In the genomic region with DNA sequence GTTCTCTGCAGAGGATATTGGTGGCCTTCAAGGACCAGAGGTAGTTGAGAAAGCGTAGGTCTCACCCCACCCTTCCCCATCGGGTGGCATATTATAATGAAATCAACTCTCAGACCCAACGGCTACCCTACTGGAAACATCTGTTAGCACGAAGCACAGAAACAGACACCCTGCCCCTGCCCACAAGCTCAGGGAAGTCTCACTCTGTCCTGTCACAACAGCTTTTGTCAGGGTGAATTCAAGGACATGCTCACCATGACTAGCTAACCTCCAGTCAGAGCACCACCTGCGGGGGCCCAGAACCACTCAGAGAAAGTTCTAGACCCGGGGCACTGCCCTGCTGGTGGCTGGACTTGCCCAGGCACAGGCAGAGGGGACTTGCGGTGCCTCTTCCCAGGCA, we compare ENCODE assay signal across 20 cellular contexts. TPM values are rescaled to one million over a fixed set of nuclear protein-coding genes. Genes with fewer than 3 reads are reported as not detected.
A peak's percentile ranks its signal among the peaks of the same experiment; 100 is the strongest.
DNase-seq lines count a peak whose midpoint lies in the region; ATAC-seq and TF ChIP-seq lines count a peak whose summit lies in the region.
"Had no signal": no experiment of that assay in that cellular context is flagged by ENCODE, and none has a peak within 500 bp of the region (broad histone marks: within the 10 kb centered on the region; RNA-seq: fewer than 3 reads in every experiment).

No MANE protein-coding gene starts in this region.

- DNase-seq in GM13977 (ENCODE audit: low spot score): peak; percentile 57
- peak; percentile 14 for DNase-seq in SIG-M5 (lab: John Stamatoyannopoulos, UW)
- no peak for DNase-seq in naive thymus-derived CD4-positive, alpha-beta T cell
- no peak for DNase-seq in 8988T
- DNase-seq in GOT3 (lab: John Stamatoyannopoulos, UW): no peak
- DNase-seq in CD4-positive, alpha-beta T cell: no peak
- DNase-seq: activated CD4-positive, alpha-beta T cell treated with anti-CD3 and anti-CD28 coated beads, Interleukin-2, amount 10 ng/mL, durations not matched to agents 7 days and 5 days; DMS79 treated with DMSO at 0.1 percent for 48 hours; hippocampal formation; Karpas-422; NCI-H1694 treated with DMSO at 0.1 percent for 48 hours; NCI-H510A; RPMI8226; trophoblast cell had no signal

- no peaks in the 10 kb centered on the region for H3K9me3 Mint-ChIP-seq in naive thymus-derived CD4-positive, alpha-beta T cell
- no peaks in the 10 kb centered on the region for H3K9me3 Mint-ChIP-seq in CD4-positive, alpha-beta T cell
- H3K9me3 Mint-ChIP-seq: activated CD4-positive, alpha-beta T cell treated with anti-CD3 and anti-CD28 coated beads, Interleukin-2, amount 10 ng/mL, durations not matched to agents 7 days and 5 days; nephron had no signal

- in situ Hi-C loops in GM13977 (cut with MboI; ENCODE audit: low pct_unique_long_range_greater_than_20kb, low sequenced_read_pairs, unreplicated experiment): no loop called here

- peaks cover 18 to 44% (median 22%) of the 10 kb centered on the region in 5 donors for H3K27me3 Mint-ChIP-seq in naive thymus-derived CD4-positive, alpha-beta T cell
- peaks cover 43% of the 10 kb centered on the region for H3K27me3 Mint-ChIP-seq in CD4-positive, alpha-beta T cell

- no peaks in the 10 kb centered on the region for H3K27me3 ChIP-seq in naive thymus-derived CD4-positive, alpha-beta T cell (ENCODE audit: control insufficient read depth in 2 of 2, insufficient read depth in 2 of 2, low read length in 2 of 2)
- H3K27me3 ChIP-seq in CD4-positive, alpha-beta T cell (ENCODE audit: control insufficient read depth, insufficient read depth, low read length): peaks cover 22% of the 10 kb centered on the region

- peak; percentile 20 for ATAC-seq in HG02798 (IDR thresholded peaks at IDR 0.05; ENCODE audit: poor library complexity, unreplicated experiment)
- peak; percentile 33 for ATAC-seq in naive thymus-derived CD4-positive, alpha-beta T cell
- no peak for ATAC-seq in CD4-positive, alpha-beta T cell (ENCODE audit: poor library complexity)
- ATAC-seq: left lobe of liver, right cardiac atrium had no signal

- H3K4me1 Mint-ChIP-seq in naive thymus-derived CD4-positive, alpha-beta T cell: peaks cover 0 to 31% (median 8%) of the 10 kb centered on the region in 7 donors
- peaks cover 11% of the 10 kb centered on the region for H3K4me1 Mint-ChIP-seq in CD4-positive, alpha-beta T cell (ENCODE audit: low read depth)

- peaks cover 0 to 4% (median 0%) of the 10 kb centered on the region in 5 donors for H3K36me3 Mint-ChIP-seq in naive thymus-derived CD4-positive, alpha-beta T cell
- no peaks in the 10 kb centered on the region for H3K36me3 Mint-ChIP-seq in CD4-positive, alpha-beta T cell (ENCODE audit: low read depth)

- intact Hi-C loops in naive thymus-derived CD4-positive, alpha-beta T cell (cut with micrococcal nuclease): no loop called here
- intact Hi-C loops in CD4-positive, alpha-beta T cell (cut with DNase I, micrococcal nuclease): no loop called here

- TF ChIP-seq CTCF in GM13977 (IDR thresholded peaks at IDR 0.05; ENCODE audit: extremely low read depth, insufficient read depth, missing control alignments): no peak
- no peak for TF ChIP-seq CTCF in CD4-positive, alpha-beta T cell (IDR thresholded peaks at IDR 0.05)

- no peak overlapping the region for H3K4me3 Mint-ChIP-seq in naive thymus-derived CD4-positive, alpha-beta T cell
- H3K4me3 Mint-ChIP-seq in CD4-positive, alpha-beta T cell: no peak overlapping the region
- H3K4me3 Mint-ChIP-seq: activated CD4-positive, alpha-beta T cell treated with anti-CD3 and anti-CD28 coated beads, Interleukin-2, amount 10 ng/mL, durations not matched to agents 7 days and 5 days; CD14-positive monocyte; nephron had no signal

- POLR2A ChIA-PET in naive thymus-derived CD4-positive, alpha-beta T cell (lab: Charles Lee): no interaction called here
- POLR2A ChIA-PET in CD4-positive, alpha-beta T cell (lab: Charles Lee): no interaction called here

- peak overlapping the region in 2 of 9 donors; percentile 17 to 43 for H3K27ac Mint-ChIP-seq in naive thymus-derived CD4-positive, alpha-beta T cell
- H3K27ac Mint-ChIP-seq in CD4-positive, alpha-beta T cell: no peak overlapping the region
- H3K27ac Mint-ChIP-seq: activated CD4-positive, alpha-beta T cell treated with anti-CD3 and anti-CD28 coated beads, Interleukin-2, amount 10 ng/mL, durations not matched to agents 7 days and 5 days; nephron had no signal

- CTCF ChIA-PET in naive thymus-derived CD4-positive, alpha-beta T cell (lab: Charles Lee): interaction anchor here (0.6 kb wide), 1 partner anchor 16 kb away, joined by 5 read pairs; no protein-coding TSS in a partner anchor
- CTCF ChIA-PET in CD4-positive, alpha-beta T cell (lab: Charles Lee): no interaction called here

- no peaks in the 10 kb centered on the region for H3K36me3 ChIP-seq in naive thymus-derived CD4-positive, alpha-beta T cell (ENCODE audit: control insufficient read depth in 2 of 3, insufficient read depth in 3 of 3, low read length in 3 of 3)
- H3K36me3 ChIP-seq: HAP-1 had no signal

- H3K4me3 ChIP-seq in naive thymus-derived CD4-positive, alpha-beta T cell (ENCODE audit: low read length): no peak overlapping the region
- H3K4me3 ChIP-seq: HAP-1 had no signal

- peaks cover 0 to 10% of the 10 kb centered on the region in 2 donors for H3K4me1 ChIP-seq in naive thymus-derived CD4-positive, alpha-beta T cell (ENCODE audit: control insufficient read depth in 2 of 2, insufficient read depth in 2 of 2, low read length in 2 of 2)
- H3K4me1 ChIP-seq: HAP-1 had no signal

- no peaks in the 10 kb centered on the region for H3K9me3 ChIP-seq in naive thymus-derived CD4-positive, alpha-beta T cell (ENCODE audit: control insufficient read depth in 2 of 3, low read length in 3 of 3)
- H3K9me3 ChIP-seq in CD4-positive, alpha-beta T cell (ENCODE audit: control insufficient read depth, low read length): no peaks in the 10 kb centered on the region
- H3K9me3 ChIP-seq: HAP-1 had no signal

- no peak overlapping the region for H3K27ac ChIP-seq in naive thymus-derived CD4-positive, alpha-beta T cell (ENCODE audit: low read depth, low read length)
- H3K27ac ChIP-seq in CD4-positive, alpha-beta T cell (ENCODE audit: low read depth, low read length): no peak overlapping the region

RNA-seq across cellular contexts. Expression of a gene that starts 3.5 kb away (rescaled TPM):
- total RNA-seq in naive thymus-derived CD4-positive, alpha-beta T cell: 1 to 10 TPM in 2 of 5 experiments, under 1 TPM in 2, not detected in 1; 0.24 to 5.6 (median 0.95) TPM
- polyA plus RNA-seq in naive thymus-derived CD4-positive, alpha-beta T cell: not detected
- under 1 TPM; 0.38 to 0.89 TPM for total RNA-seq in CD4-positive, alpha-beta T cell
- total RNA-seq: activated CD4-positive, alpha-beta T cell treated with anti-CD3 and anti-CD28 coated beads, Interleukin-2, amount 10 ng/mL, durations not matched to agents 7 days and 5 days had no signal
- polyA plus RNA-seq: CD14-positive monocyte had no signal

Comparison
In these comparisons a context has a peak if more than half of its experiments do, and no peak if none do; other contexts are left out.
1. DNase-seq: peak in GM13977 (single experiment) and SIG-M5 (single experiment); none in naive thymus-derived CD4-positive, alpha-beta T cell (0 of 9), 8988T (single experiment), GOT3 (single experiment) and CD4-positive, alpha-beta T cell (0 of 10).